14 cellular contexts compared by ENCODE assay signal in the genomic region with DNA sequence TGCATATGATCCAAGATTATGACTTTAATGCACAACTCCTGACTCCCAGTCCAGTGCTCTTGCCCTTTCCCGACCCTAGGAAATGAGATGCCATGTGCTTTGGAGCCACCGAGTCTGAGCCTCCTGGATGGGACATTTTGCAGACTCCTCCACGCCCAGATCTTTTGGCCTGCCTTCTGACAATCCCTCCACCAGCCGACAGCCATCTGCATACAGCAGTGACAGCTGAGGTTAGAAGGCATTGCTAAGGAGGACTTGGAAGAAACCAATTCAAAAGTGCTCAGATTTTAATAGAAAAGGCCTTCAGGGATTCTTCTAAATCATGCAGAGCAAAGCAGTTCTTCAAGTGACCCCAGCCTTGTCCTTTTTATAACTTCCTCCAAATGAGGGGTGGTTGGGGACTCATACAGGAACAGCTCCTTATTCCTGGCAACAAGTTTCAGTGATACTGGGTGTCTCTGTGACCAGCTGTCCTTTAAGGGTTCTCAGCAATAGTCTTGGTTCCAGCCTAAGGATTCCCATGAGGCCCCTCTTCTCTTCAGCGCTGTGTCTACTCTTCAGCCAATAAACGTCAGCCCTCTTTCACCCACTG.
A peak's percentile ranks its signal among the peaks of the same experiment; 100 is the strongest.
DNase-seq lines count a peak whose midpoint lies in the region; ATAC-seq and TF ChIP-seq lines count a peak whose summit lies in the region.
"Had no signal": no experiment of that assay in that cellular context is flagged by ENCODE, and none has a peak within 500 bp of the region (broad histone marks: within the 10 kb centered on the region; RNA-seq: fewer than 3 reads in every experiment).

No MANE protein-coding gene starts in this region.

- H3K4ac ChIP-seq in trophoblast cell (ENCODE audit: low read depth, low read length) = no peak overlapping the region

- TF ChIP-seq CTCF in right atrium auricular region (IDR thresholded peaks at IDR 0.05) = no peak
- no peak for TF ChIP-seq CTCF in uterus (IDR thresholded peaks at IDR 0.05)
- no peak for TF ChIP-seq CTCF in psoas muscle (IDR thresholded peaks at IDR 0.05)

- TF ChIP-seq POLR2A in uterus (IDR thresholded peaks at IDR 0.05) = no peak

- no peak overlapping the region for H2AFZ ChIP-seq in trophoblast cell (ENCODE audit: insufficient read depth, low read length, poor library complexity)

- no peak overlapping the region for H3K18ac ChIP-seq in trophoblast cell (ENCODE audit: low read length)

- H3K4me3 ChIP-seq in right atrium auricular region = no peak overlapping the region
- H3K4me3 ChIP-seq in trophoblast cell (ENCODE audit: low read depth, low read length) = no peak overlapping the region
- no peak overlapping the region for H3K4me3 ChIP-seq in uterus
- no peak overlapping the region for H3K4me3 ChIP-seq in psoas muscle
- H3K4me3 ChIP-seq: BLaER1 had no signal

- no peak overlapping the region for H3K14ac ChIP-seq in trophoblast cell (ENCODE audit: low read length)

- H4K12ac ChIP-seq in trophoblast cell (ENCODE audit: low read depth, low read length) = no peak overlapping the region

- no peak overlapping the region for H3K9ac ChIP-seq in trophoblast cell (ENCODE audit: low read length)
- H3K9ac ChIP-seq: BLaER1 had no signal

- H3K79me1 ChIP-seq in trophoblast cell (ENCODE audit: low read length) = peaks cover 6% of the 10 kb centered on the region

- H4K8ac ChIP-seq in trophoblast cell (ENCODE audit: low read depth, low read length) = no peak overlapping the region

- no peaks in the 10 kb centered on the region for H3K27me3 ChIP-seq in right atrium auricular region
- H3K27me3 ChIP-seq in trophoblast cell (ENCODE audit: insufficient read depth, low read length) = no peaks in the 10 kb centered on the region
- H3K27me3 ChIP-seq in uterus = no peaks in the 10 kb centered on the region
- no peaks in the 10 kb centered on the region for H3K27me3 ChIP-seq in psoas muscle (ENCODE audit: insufficient read depth in 3 of 3, low read length in 2 of 3)
- H3K27me3 ChIP-seq: BLaER1 had no signal

- no peaks in the 10 kb centered on the region for H3K9me3 ChIP-seq in right atrium auricular region
- H3K9me3 ChIP-seq in trophoblast cell (ENCODE audit: insufficient read depth, low read depth, low read length) = no peaks in the 10 kb centered on the region
- H3K9me3 ChIP-seq in uterus = no peaks in the 10 kb centered on the region
- H3K9me3 ChIP-seq in psoas muscle = no peaks in the 10 kb centered on the region
- H3K9me3 ChIP-seq: BLaER1, Caco-2 had no signal

- no peak overlapping the region for H3K27ac ChIP-seq in right atrium auricular region
- no peak overlapping the region for H3K27ac ChIP-seq in trophoblast cell (ENCODE audit: low read depth, low read length)
- peak overlapping the region; percentile 63 to 72 for H3K27ac ChIP-seq in uterus
- no peak overlapping the region for H3K27ac ChIP-seq in psoas muscle
- H3K27ac ChIP-seq: BLaER1, HL-60 had no signal

- DNase-seq in Right ventricle myocardium inferior (ENCODE audit: missing footprints) = no peak
- no peak for DNase-seq in right atrium auricular region (ENCODE audit: low spot score)
- peak; percentile 33 for DNase-seq in left ventricle myocardium superior
- DNase-seq in trophoblast cell = no peak
- DNase-seq in uterus = no peak
- no peak for DNase-seq in NCI-H510A treated with DMSO at 0.1 percent for 48 hours (lab: John Stamatoyannopoulos, UW)
- no peak for DNase-seq in psoas muscle
- DNase-seq: 8988T; AML-193; Caco-2; CD8-positive, alpha-beta memory T cell had no signal

- H3K36me3 ChIP-seq in right atrium auricular region (no peaks in the 10 kb centered on the region), trophoblast cell (ENCODE audit: control insufficient read depth in 1 of 2, insufficient read depth in 2 of 2, low read length in 2 of 2) (no peaks in the 10 kb centered on the region), uterus (no peaks in the 10 kb centered on the region), psoas muscle (ENCODE audit: insufficient read depth in 1 of 2, low read depth in 1 of 2) (no peaks in the 10 kb centered on the region)
- H3K36me3 ChIP-seq: BLaER1 had no signal

- no peak overlapping the region for H3K4me2 ChIP-seq in trophoblast cell (ENCODE audit: low read length)
- H3K4me2 ChIP-seq: BLaER1 had no signal

- intact Hi-C loops in Right ventricle myocardium inferior (cut with DNase I) (no loop called here), left ventricle myocardium superior (cut with micrococcal nuclease) (no loop called here), uterus (cut with DNase I; ENCODE audit: low total_unique reads) (no loop called here), psoas muscle (cut with DNase I) (no loop called here)

- peak overlapping the region; percentile 18 for H2BK120ac ChIP-seq in trophoblast cell (ENCODE audit: insufficient read depth, low read length, poor library complexity)

- ATAC-seq in Right ventricle myocardium inferior (peak; percentile 53), left ventricle myocardium superior (peak; percentile 45), psoas muscle (no peak)
- ATAC-seq: HCT116 had no signal

- peak overlapping the region; percentile 85 for H2BK12ac ChIP-seq in trophoblast cell (ENCODE audit: low read length)

- no CpG with 5 or more reads among the region's 6 CpGs for WGBS in trophoblast cell (ENCODE audit: extremely low coverage, insufficient coverage, insufficient read length)
- WGBS in psoas muscle, 3 donors = 46 to 57% (median 51%) methylated on average over 6 of the region's 6 CpGs

- H3K4me1 ChIP-seq in right atrium auricular region (no peaks in the 10 kb centered on the region), trophoblast cell (ENCODE audit: control insufficient read depth in 1 of 2, insufficient read depth in 2 of 2, low read length in 2 of 2) (peaks cover 6 to 8% of the 10 kb centered on the region in 2 experiments), uterus (no peaks in the 10 kb centered on the region), psoas muscle (no peaks in the 10 kb centered on the region)
- H3K4me1 ChIP-seq: Caco-2 had no signal

- H2AK5ac ChIP-seq in trophoblast cell (ENCODE audit: low read length) = no peak overlapping the region

- no peaks in the 10 kb centered on the region for H3K79me2 ChIP-seq in trophoblast cell (ENCODE audit: control insufficient read depth, insufficient read depth, low read length, poor library complexity)

- H4K91ac ChIP-seq in trophoblast cell (ENCODE audit: low read depth, low read length) = peak overlapping the region; percentile 19

- no peak overlapping the region for H3K23ac ChIP-seq in trophoblast cell (ENCODE audit: low read length)

- H2BK5ac ChIP-seq in trophoblast cell (ENCODE audit: low read depth, low read length, poor library complexity) = no peak overlapping the region

Comparison
In these comparisons a context has a peak if more than half of its experiments do, and no peak if none do; other contexts are left out.
1. ATAC-seq: peak in Right ventricle myocardium inferior (single experiment) and left ventricle myocardium superior (single experiment); none in psoas muscle (0 of 4).
2. H3K27ac ChIP-seq: peak in uterus (2 of 2); none in right atrium auricular region (0 of 2), trophoblast cell (single experiment) and psoas muscle (single experiment).